In the genomic region with DNA sequence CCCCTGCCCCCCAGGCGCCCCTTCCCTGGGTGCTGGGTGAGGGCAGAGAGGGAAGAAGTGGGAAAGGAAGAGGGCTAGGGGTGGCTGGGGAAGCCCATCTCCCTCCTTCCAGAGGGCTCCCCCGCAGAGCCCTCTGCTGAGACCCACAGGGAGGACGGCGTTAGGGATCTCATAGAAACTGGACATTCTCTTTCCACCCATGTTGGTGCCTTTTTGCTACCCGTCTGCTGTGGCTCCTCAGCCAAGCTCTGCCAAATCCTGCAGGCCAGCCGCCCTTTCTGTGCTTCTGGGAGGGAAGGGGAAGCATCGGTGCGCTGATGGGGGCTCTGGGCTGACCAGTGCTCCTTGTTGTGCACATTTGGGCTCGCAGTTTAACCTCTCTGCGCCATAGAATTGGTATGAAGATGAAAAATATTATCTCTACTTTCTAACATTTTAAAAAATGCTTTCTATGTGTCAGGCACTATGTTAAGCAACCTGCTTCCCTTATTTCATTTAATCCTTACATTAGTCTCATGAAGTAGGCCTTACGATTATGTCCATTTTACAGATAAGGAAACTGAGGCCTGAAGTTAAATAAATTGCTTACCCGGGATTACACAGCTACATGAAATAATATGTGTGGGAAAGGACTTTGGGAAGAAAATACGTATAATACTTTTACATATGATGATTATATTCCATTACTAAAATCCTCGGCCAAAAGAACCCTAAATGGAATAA, we compare ENCODE assay signal across 1 cellular context.
TF ChIP-seq lines count a peak whose summit lies in the region.

No MANE protein-coding gene starts in this region.

TF ChIP-seq in HEK293, 187 proteins besides CTCF, POLR2A, EP300 and RAD21 (continued from another document):
- TF ChIP-seq, protein P1, sequence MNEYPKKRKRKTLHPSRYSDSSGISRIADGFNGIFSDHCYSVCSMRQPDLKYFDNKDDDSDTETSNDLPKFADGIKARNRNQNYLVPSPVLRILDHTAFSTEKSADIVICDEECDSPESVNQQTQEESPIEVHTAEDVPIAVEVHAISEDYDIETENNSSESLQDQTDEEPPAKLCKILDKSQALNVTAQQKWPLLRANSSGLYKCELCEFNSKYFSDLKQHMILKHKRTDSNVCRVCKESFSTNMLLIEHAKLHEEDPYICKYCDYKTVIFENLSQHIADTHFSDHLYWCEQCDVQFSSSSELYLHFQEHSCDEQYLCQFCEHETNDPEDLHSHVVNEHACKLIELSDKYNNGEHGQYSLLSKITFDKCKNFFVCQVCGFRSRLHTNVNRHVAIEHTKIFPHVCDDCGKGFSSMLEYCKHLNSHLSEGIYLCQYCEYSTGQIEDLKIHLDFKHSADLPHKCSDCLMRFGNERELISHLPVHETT (tag by site-specific recombination; IDR thresholded peaks at IDR 0.05), result no peak
- TF ChIP-seq ZNF341 (tag by site-specific recombination; IDR thresholded peaks at IDR 0.05; ENCODE audit: low read depth) (no peak), GLIS2 (tag by site-specific recombination; IDR thresholded peaks at IDR 0.05) (0 out of 2 replicates have a peak, but pooled peaks have one; percentile 48), ZNF138 (tag by site-specific recombination; IDR thresholded peaks at IDR 0.05; ENCODE audit: borderline replicate concordance) (no peak), ZNF621 (tag by site-specific recombination; IDR thresholded peaks at IDR 0.05) (no peak), ZNF76 (tag by site-specific recombination; IDR thresholded peaks at IDR 0.05; ENCODE audit: borderline replicate concordance, low read depth) (peak; percentile 1; the same call in 1 of the 2 replicates), GLIS1 (tag by site-specific recombination; IDR thresholded peaks at IDR 0.05) (peak; percentile 94), ZNF391 (tag by site-specific recombination; IDR thresholded peaks at IDR 0.05; ENCODE audit: borderline replicate concordance, low read depth) (no peak), ZBTB20 (tag by site-specific recombination; IDR thresholded peaks at IDR 0.05) (no peak), ZNF184 (tag by site-specific recombination; IDR thresholded peaks at IDR 0.05) (no peak), ZNF433 (tag by site-specific recombination; IDR thresholded peaks at IDR 0.05; ENCODE audit: low read depth) (no peak), ZNF664 (tag by site-specific recombination; IDR thresholded peaks at IDR 0.05) (0 out of 2 replicates have a peak, but pooled peaks have one; percentile 43), BCL11A (tag by site-specific recombination; IDR thresholded peaks at IDR 0.05; ENCODE audit: low read depth) (0 out of 2 replicates have a peak, but pooled peaks have one; percentile 25), ZNF521 (tag by site-specific recombination; IDR thresholded peaks at IDR 0.05) (no peak), ZBTB1 (tag by site-specific recombination; IDR thresholded peaks at IDR 0.05) (no peak), ZIC2 (tag by site-specific recombination; IDR thresholded peaks at IDR 0.05) (peak; percentile 54), ZNF350 (tag by site-specific recombination; IDR thresholded peaks at IDR 0.05) (no peak), TCF7L2 (IDR thresholded peaks at IDR 0.05; ENCODE audit: borderline replicate concordance, low read depth, low read length) (no peak), GLI2 (tag by site-specific recombination; IDR thresholded peaks at IDR 0.05; ENCODE audit: borderline replicate concordance, low read depth) (no peak), ZEB2 (tag by site-specific recombination; IDR thresholded peaks at IDR 0.05) (peak; percentile 37; the same call in 1 of the 2 replicates)
- TF ChIP-seq, protein P2, sequence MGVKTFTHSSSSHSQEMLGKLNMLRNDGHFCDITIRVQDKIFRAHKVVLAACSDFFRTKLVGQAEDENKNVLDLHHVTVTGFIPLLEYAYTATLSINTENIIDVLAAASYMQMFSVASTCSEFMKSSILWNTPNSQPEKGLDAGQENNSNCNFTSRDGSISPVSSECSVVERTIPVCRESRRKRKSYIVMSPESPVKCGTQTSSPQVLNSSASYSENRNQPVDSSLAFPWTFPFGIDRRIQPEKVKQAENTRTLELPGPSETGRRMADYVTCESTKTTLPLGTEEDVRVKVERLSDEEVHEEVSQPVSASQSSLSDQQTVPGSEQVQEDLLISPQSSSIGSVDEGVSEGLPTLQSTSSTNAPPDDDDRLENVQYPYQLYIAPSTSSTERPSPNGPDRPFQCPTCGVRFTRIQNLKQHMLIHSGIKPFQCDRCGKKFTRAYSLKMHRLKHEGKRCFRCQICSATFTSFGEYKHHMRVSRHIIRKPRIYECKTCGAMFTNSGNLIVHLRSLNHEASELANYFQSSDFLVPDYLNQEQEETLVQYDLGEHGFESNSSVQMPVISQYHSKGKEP (tag by site-specific recombination; IDR thresholded peaks at IDR 0.05), result no peak
- TF ChIP-seq, protein P3, sequence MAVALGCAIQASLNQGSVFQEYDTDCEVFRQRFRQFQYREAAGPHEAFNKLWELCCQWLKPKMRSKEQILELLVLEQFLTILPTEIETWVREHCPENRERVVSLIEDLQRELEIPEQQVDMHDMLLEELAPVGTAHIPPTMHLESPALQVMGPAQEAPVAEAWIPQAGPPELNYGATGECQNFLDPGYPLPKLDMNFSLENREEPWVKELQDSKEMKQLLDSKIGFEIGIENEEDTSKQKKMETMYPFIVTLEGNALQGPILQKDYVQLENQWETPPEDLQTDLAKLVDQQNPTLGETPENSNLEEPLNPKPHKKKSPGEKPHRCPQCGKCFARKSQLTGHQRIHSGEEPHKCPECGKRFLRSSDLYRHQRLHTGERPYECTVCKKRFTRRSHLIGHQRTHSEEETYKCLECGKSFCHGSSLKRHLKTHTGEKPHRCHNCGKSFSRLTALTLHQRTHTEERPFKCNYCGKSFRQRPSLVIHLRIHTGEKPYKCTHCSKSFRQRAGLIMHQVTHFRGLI (tag by site-specific recombination; IDR thresholded peaks at IDR 0.05), result no peak
- TF ChIP-seq, protein P4, sequence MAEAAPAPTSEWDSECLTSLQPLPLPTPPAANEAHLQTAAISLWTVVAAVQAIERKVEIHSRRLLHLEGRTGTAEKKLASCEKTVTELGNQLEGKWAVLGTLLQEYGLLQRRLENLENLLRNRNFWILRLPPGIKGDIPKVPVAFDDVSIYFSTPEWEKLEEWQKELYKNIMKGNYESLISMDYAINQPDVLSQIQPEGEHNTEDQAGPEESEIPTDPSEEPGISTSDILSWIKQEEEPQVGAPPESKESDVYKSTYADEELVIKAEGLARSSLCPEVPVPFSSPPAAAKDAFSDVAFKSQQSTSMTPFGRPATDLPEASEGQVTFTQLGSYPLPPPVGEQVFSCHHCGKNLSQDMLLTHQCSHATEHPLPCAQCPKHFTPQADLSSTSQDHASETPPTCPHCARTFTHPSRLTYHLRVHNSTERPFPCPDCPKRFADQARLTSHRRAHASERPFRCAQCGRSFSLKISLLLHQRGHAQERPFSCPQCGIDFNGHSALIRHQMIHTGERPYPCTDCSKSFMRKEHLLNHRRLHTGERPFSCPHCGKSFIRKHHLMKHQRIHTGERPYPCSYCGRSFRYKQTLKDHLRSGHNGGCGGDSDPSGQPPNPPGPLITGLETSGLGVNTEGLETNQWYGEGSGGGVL (tag by site-specific recombination; IDR thresholded peaks at IDR 0.05), result peak; percentile 86; the same call in 1 of the 2 replicates
